14 cellular contexts compared by ENCODE assay signal in genomic region chr13:112733661-112734379, GRCh38. TPM values are rescaled to one million over a fixed set of nuclear protein-coding genes. Genes with fewer than 3 reads are reported as not detected.
DNase-seq lines count a peak whose midpoint lies in the region; TF ChIP-seq lines count a peak whose summit lies in the region.
"Had no signal": no experiment of that assay in that cellular context is flagged by ENCODE, and none has a peak within 500 bp of the region (broad histone marks: within the 10 kb centered on the region; RNA-seq: fewer than 3 reads in every experiment).

No MANE protein-coding gene starts in this region.

- no peaks in the 10 kb centered on the region for H3K27me3 Mint-ChIP-seq in MCF 10A (ENCODE audit: insufficient read depth, unreplicated experiment)
- H3K27me3 Mint-ChIP-seq: activated naive CD8-positive, alpha-beta T cell treated with anti-CD3 and anti-CD28 coated beads, Interleukin-2, amount 10 ng/mL, durations not matched to agents 7 days and 5 days had no signal

- no peaks in the 10 kb centered on the region for H3K36me3 ChIP-seq in cardiac muscle cell

- DNase-seq in cardiac muscle cell (ENCODE audit: low read depth in 1 of 2, low spot score in 1 of 2): peak in 1 of 2 donors; percentile 45
- DNase-seq in cardiac septum (ENCODE audit: low spot score): no peak
- DNase-seq in NCI-H748 treated with DMSO at 0.1 percent for 48 hours (lab: John Stamatoyannopoulos, UW): peak; percentile 77
- peak; percentile 83 for DNase-seq in iPS DF 19.7 (ENCODE audit: low read depth, low spot score)
- DNase-seq in MCF 10A (ENCODE audit: unreplicated experiment): no peak
- no peak for DNase-seq in hippocampal formation (lab: John Stamatoyannopoulos, UW)
- DNase-seq in activated T-cell treated with anti-CD3 and anti-CD28 coated beads for 4 hours: no peak
- DNase-seq: activated naive CD8-positive, alpha-beta T cell treated with anti-CD3 and anti-CD28 coated beads, Interleukin-2, amount 10 ng/mL, durations not matched to agents 7 days and 5 days; effector CD4-positive, alpha-beta T cell; Karpas-422; midbrain; T-helper 2 cell had no signal

- H3K4me3 ChIP-seq in cardiac muscle cell: no peak overlapping the region
- H3K4me3 ChIP-seq: A549 had no signal

- H3K9me3 ChIP-seq in cardiac muscle cell (ENCODE audit: low read depth): no peaks in the 10 kb centered on the region
- H3K9me3 ChIP-seq: A549 had no signal

- no peak overlapping the region for H3K4me3 Mint-ChIP-seq in MCF 10A (ENCODE audit: unreplicated experiment)
- H3K4me3 Mint-ChIP-seq: activated naive CD8-positive, alpha-beta T cell treated with anti-CD3 and anti-CD28 coated beads, Interleukin-2, amount 10 ng/mL, durations not matched to agents 7 days and 5 days had no signal

- H3K36me3 Mint-ChIP-seq in MCF 10A (ENCODE audit: insufficient read depth, unreplicated experiment): no peaks in the 10 kb centered on the region
- H3K36me3 Mint-ChIP-seq: activated naive CD8-positive, alpha-beta T cell treated with anti-CD3 and anti-CD28 coated beads, Interleukin-2, amount 10 ng/mL, durations not matched to agents 7 days and 5 days had no signal

- CTCF ChIA-PET in MCF 10A (lab: Yijun Ruan, JAX): interaction anchor here (1.1 kb wide), 1 partner anchor 209 kb away, joined by 3 read pairs; no protein-coding TSS in a partner anchor

- intact Hi-C loops in cardiac septum (cut with DNase I) (no loop called here), MCF 10A (cut with micrococcal nuclease) (no loop called here)

- peak overlapping the region; percentile 86 for H3K27ac ChIP-seq in cardiac muscle cell
- H3K27ac ChIP-seq in temporal lobe (ENCODE audit: low read depth, low read length): peak overlapping the region; percentile 14
- H3K27ac ChIP-seq: A549 had no signal

- H3K4me1 ChIP-seq in cardiac muscle cell (ENCODE audit: low read depth): peaks cover 61% of the 10 kb centered on the region
- H3K4me1 ChIP-seq: A549 had no signal

- H3K27me3 ChIP-seq in cardiac muscle cell: no peaks in the 10 kb centered on the region

- H3K4me1 Mint-ChIP-seq in MCF 10A (ENCODE audit: insufficient read depth, unreplicated experiment): peaks cover 15% of the 10 kb centered on the region
- H3K4me1 Mint-ChIP-seq: activated naive CD8-positive, alpha-beta T cell treated with anti-CD3 and anti-CD28 coated beads, Interleukin-2, amount 10 ng/mL, durations not matched to agents 7 days and 5 days had no signal

- POLR2A ChIA-PET in MCF 10A (lab: Yijun Ruan, JAX): interaction anchor here (0.7 to 1.1 kb wide), 2 partner anchors 10 to 22 kb away, joined by 3 to 5 read pairs; no protein-coding TSS in a partner anchor

- TF ChIP-seq CTCF in cardiac muscle cell (IDR thresholded peaks at IDR 0.05; ENCODE audit: low read depth, low read length) (no peak), MCF 10A (IDR thresholded peaks at IDR 0.05; ENCODE audit: unreplicated experiment) (no peak)

- H3K9me3 Mint-ChIP-seq in MCF 10A (ENCODE audit: unreplicated experiment): no peaks in the 10 kb centered on the region
- H3K9me3 Mint-ChIP-seq: activated naive CD8-positive, alpha-beta T cell treated with anti-CD3 and anti-CD28 coated beads, Interleukin-2, amount 10 ng/mL, durations not matched to agents 7 days and 5 days had no signal

- H3K27ac Mint-ChIP-seq in MCF 10A (ENCODE audit: low read depth, unreplicated experiment): no peak overlapping the region
- H3K27ac Mint-ChIP-seq: activated naive CD8-positive, alpha-beta T cell treated with anti-CD3 and anti-CD28 coated beads, Interleukin-2, amount 10 ng/mL, durations not matched to agents 7 days and 5 days had no signal

- no TSS peak for BruUV-seq in MCF 10A (replicated peaks; lab: Mats Ljungman, UMichigan)

RNA-seq across cellular contexts. Expression of gene ATP11A, which starts 44.0 kb away (rescaled TPM):
- total RNA-seq in cardiac muscle cell (25.2 and 42.9 TPM in 2 replicates), cardiac septum (96.5 TPM), temporal lobe (6.6 TPM), MCF 10A (2022) (41.2 and 42.7 TPM in 2 replicates)
- polyA plus RNA-seq in cardiac muscle cell: 38.0 and 55.7 TPM in 2 replicates

Comparison
In these comparisons a context has a peak if more than half of its experiments do, and no peak if none do; other contexts are left out.
1. DNase-seq: peak in NCI-H748 treated with DMSO at 0.1 percent for 48 hours (single experiment) and iPS DF 19.7 (single experiment); none in cardiac septum (single experiment), MCF 10A (single experiment), hippocampal formation (0 of 2) and activated T-cell treated with anti-CD3 and anti-CD28 coated beads for 4 hours (single experiment).